ENCODE assay signal across 26 cellular contexts in genomic region chr10:99041468-99041867, GRCh38.
"Had no signal": no experiment of that assay in that cellular context is flagged by ENCODE, and none has a peak within 500 bp of the region (broad histone marks: within the 10 kb centered on the region; RNA-seq: fewer than 3 reads in every experiment).

No MANE protein-coding gene starts in this region.

- H3K27me3 ChIP-seq: left lung, pancreas, sigmoid colon, spleen, thyroid gland, transverse colon, uterus had no signal

- H3K27ac ChIP-seq: left lung, lower lobe of right lung, pancreas, prostate gland, sigmoid colon, spleen, thyroid gland, transverse colon, uterus had no signal

- ATAC-seq: left colon; left lung; lower lobe of right lung; pancreas; right cardiac atrium; stimulated activated memory B cell treated with anti-CD40 and anti-IgM and Interleukin-4, amounts not matched to agents 10 μg/mL and 1 μg/mL and 100 μg/mL, for 72 hours had no signal

- H3K9me3 ChIP-seq: pancreas, prostate gland, thyroid gland had no signal

- H3K4me3 ChIP-seq: left lung, lower lobe of right lung, pancreas, prostate gland, sigmoid colon, spleen, thyroid gland, transverse colon, uterus had no signal

- H3K36me3 Mint-ChIP-seq: naive B cell; stimulated activated memory B cell treated with anti-CD40 and anti-IgM and Interleukin-4, amounts not matched to agents 10 μg/mL and 1 μg/mL and 100 μg/mL, for 72 hours had no signal

- DNase-seq: head of caudate nucleus; hippocampal formation; left colon; lower lobe of right lung; mammary epithelial cell; mesenchymal stem cell; naive B cell; nucleus accumbens; retina; sigmoid colon; small intestine; spleen; stimulated activated CD4-positive, alpha-beta T cell treated with anti-CD3 and anti-CD28 coated beads, Interleukin-4, amount 100 ng/mL, for 4 hours; stimulated activated CD8-positive, alpha-beta memory T cell treated with anti-CD3 and anti-CD28 coated beads, Interleukin-4, amount 100 ng/mL, for 48 hours; substantia nigra; thyroid gland; transverse colon; uterus had no signal

- H3K36me3 ChIP-seq: left lung, lower lobe of right lung, pancreas, prostate gland, sigmoid colon, spleen, thyroid gland, transverse colon, uterus had no signal

- H3K27ac Mint-ChIP-seq: nephron; stimulated activated memory B cell treated with anti-CD40 and anti-IgM and Interleukin-4, amounts not matched to agents 10 μg/mL and 1 μg/mL and 100 μg/mL, for 72 hours; stimulated activated naive CD8-positive, alpha-beta T cell treated with anti-CD3 and anti-CD28 coated beads, Interleukin-15, Interleukin-2, amounts not matched to agents 100 ng/mL and 50 ng/mL, for 24 hours had no signal

- H3K27me3 Mint-ChIP-seq: stimulated activated memory B cell treated with anti-CD40 and anti-IgM and Interleukin-4, amounts not matched to agents 10 μg/mL and 1 μg/mL and 100 μg/mL, for 72 hours; stimulated activated naive CD8-positive, alpha-beta T cell treated with anti-CD3 and anti-CD28 coated beads, Interleukin-15, Interleukin-2, amounts not matched to agents 100 ng/mL and 50 ng/mL, for 24 hours had no signal

- H3K4me1 ChIP-seq: left lung, lower lobe of right lung, pancreas, prostate gland, sigmoid colon, spleen, thyroid gland, transverse colon, uterus had no signal

- H3K4me3 Mint-ChIP-seq: naive B cell; nephron; neural crest cell; stimulated activated memory B cell treated with anti-CD40 and anti-IgM and Interleukin-4, amounts not matched to agents 10 μg/mL and 1 μg/mL and 100 μg/mL, for 72 hours; stimulated activated naive CD8-positive, alpha-beta T cell treated with anti-CD3 and anti-CD28 coated beads, Interleukin-15, Interleukin-2, amounts not matched to agents 100 ng/mL and 50 ng/mL, for 24 hours had no signal

- H3K4me1 Mint-ChIP-seq: naive B cell; nephron; neural crest cell; stimulated activated memory B cell treated with anti-CD40 and anti-IgM and Interleukin-4, amounts not matched to agents 10 μg/mL and 1 μg/mL and 100 μg/mL, for 72 hours had no signal
